Comparison of ENCODE assay signal across 2 cellular contexts in the genomic region with DNA sequence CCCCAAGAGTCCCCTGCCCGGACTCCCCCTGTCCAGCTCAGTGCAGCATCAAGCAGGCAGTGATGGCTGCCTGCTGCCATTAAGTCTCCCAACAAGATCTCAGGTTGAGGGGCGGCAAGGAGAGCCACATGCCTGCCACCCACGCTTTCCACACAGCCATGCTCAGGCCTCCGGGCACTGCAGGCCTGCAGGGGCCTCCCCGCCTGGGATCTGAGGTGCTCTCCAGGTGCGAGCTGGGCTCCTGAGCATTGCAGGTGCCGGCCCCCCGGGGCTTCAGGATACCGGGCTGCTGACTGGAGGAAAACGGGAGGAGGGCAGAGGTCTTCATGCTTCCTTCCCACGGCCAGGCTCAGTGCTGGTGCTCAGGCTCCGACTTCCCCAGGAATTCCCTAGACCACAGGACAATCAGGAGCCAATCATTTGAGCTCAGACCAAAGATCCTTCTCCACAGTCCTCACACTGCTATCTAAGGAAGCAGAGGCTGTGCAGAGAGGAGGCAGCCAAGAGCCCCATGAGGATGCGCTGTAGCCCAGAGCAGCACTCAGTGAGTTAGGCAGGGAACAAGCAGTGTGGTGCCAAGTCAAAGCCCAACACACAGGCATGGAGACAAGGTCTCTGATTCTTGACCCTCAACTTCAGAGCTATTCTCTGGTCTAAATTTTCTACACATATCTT.
TF ChIP-seq lines count a peak whose summit lies in the region.

No MANE protein-coding gene starts in this region.

TF ChIP-seq in SK-N-SH treated with all-trans-retinoic acid at 6 μM for 48 hours, 23 proteins besides CTCF, POLR2A, EP300 and RAD21 (continued from another document):
- TF ChIP-seq, protein P1, sequence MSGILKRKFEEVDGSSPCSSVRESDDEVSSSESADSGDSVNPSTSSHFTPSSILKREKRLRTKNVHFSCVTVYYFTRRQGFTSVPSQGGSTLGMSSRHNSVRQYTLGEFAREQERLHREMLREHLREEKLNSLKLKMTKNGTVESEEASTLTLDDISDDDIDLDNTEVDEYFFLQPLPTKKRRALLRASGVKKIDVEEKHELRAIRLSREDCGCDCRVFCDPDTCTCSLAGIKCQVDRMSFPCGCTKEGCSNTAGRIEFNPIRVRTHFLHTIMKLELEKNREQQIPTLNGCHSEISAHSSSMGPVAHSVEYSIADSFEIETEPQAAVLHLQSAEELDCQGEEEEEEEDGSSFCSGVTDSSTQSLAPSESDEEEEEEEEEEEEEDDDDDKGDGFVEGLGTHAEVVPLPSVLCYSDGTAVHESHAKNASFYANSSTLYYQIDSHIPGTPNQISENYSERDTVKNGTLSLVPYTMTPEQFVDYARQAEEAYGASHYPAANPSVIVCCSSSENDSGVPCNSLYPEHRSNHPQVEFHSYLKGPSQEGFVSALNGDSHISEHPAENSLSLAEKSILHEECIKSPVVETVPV (CRISPR knock-in tag; IDR thresholded peaks at IDR 0.05) = no peak
- TF ChIP-seq ZFP3 (CRISPR knock-in tag; IDR thresholded peaks at IDR 0.05) = no peak
- no peak for TF ChIP-seq RARB (CRISPR knock-in tag; IDR thresholded peaks at IDR 0.05)

TF ChIP-seq in SK-N-SH, 30 proteins besides CTCF, POLR2A, EP300 and RAD21 (continued from another document):
- TF ChIP-seq TAF1 (IDR thresholded peaks at IDR 0.05; ENCODE audit: borderline replicate concordance, low read depth, low read length) = no peak
